1 cellular context compared by ENCODE assay signal in genomic region chr14:99217556-99217955, GRCh38.
TF ChIP-seq lines count a peak whose summit lies in the region.

No MANE protein-coding gene starts in this region.

TF ChIP-seq in WTC11, 78 proteins besides CTCF, POLR2A, EP300 and RAD21 (continued from another document):
- TF ChIP-seq, protein P1, sequence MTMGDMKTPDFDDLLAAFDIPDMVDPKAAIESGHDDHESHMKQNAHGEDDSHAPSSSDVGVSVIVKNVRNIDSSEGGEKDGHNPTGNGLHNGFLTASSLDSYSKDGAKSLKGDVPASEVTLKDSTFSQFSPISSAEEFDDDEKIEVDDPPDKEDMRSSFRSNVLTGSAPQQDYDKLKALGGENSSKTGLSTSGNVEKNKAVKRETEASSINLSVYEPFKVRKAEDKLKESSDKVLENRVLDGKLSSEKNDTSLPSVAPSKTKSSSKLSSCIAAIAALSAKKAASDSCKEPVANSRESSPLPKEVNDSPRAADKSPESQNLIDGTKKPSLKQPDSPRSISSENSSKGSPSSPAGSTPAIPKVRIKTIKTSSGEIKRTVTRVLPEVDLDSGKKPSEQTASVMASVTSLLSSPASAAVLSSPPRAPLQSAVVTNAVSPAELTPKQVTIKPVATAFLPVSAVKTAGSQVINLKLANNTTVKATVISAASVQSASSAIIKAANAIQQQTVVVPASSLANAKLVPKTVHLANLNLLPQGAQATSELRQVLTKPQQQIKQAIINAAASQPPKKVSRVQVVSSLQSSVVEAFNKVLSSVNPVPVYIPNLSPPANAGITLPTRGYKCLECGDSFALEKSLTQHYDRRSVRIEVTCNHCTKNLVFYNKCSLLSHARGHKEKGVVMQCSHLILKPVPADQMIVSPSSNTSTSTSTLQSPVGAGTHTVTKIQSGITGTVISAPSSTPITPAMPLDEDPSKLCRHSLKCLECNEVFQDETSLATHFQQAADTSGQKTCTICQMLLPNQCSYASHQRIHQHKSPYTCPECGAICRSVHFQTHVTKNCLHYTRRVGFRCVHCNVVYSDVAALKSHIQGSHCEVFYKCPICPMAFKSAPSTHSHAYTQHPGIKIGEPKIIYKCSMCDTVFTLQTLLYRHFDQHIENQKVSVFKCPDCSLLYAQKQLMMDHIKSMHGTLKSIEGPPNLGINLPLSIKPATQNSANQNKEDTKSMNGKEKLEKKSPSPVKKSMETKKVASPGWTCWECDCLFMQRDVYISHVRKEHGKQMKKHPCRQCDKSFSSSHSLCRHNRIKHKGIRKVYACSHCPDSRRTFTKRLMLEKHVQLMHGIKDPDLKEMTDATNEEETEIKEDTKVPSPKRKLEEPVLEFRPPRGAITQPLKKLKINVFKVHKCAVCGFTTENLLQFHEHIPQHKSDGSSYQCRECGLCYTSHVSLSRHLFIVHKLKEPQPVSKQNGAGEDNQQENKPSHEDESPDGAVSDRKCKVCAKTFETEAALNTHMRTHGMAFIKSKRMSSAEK (CRISPR knock-in tag; IDR thresholded peaks at IDR 0.05; ENCODE audit: borderline replicate concordance), result no peak
TF ChIP-seq in WTC11: peak in this region for 0.
